31 cellular contexts compared by ENCODE assay signal in genomic region chr6:32576261-32576660, GRCh38. TPM values are rescaled to one million over a fixed set of nuclear protein-coding genes. Genes with fewer than 3 reads are reported as not detected.
"Had no signal": no experiment of that assay in that cellular context is flagged by ENCODE, and none has a peak within 500 bp of the region (broad histone marks: within the 10 kb centered on the region; RNA-seq: fewer than 3 reads in every experiment).

No MANE protein-coding gene starts in this region.

- H3K27ac Mint-ChIP-seq: naive thymus-derived CD4-positive, alpha-beta T cell; nephron; neural progenitor cell; stimulated activated effector memory CD8-positive, alpha-beta T cell treated with anti-CD3 and anti-CD28 coated beads, Interleukin-12 subunit alpha, Interleukin-12 subunit beta, amount 100 ng/mL, for 72 hours; stimulated activated naive CD8-positive, alpha-beta T cell treated with anti-CD3 and anti-CD28 coated beads, Interleukin-15, Interleukin-2, amounts not matched to agents 100 ng/mL and 50 ng/mL, for 24 hours had no signal

- DNase-seq: dermis blood vessel endothelial cell; effector memory CD4-positive, alpha-beta T cell; erythroblast; esophagus squamous epithelium; foreskin melanocyte; glutamatergic neuron; heart right ventricle; hippocampal formation; left cardiac atrium; left lung; mesendoderm; midbrain; naive thymus-derived CD4-positive, alpha-beta T cell; stimulated activated CD4-positive, alpha-beta T cell treated with anti-CD3 and anti-CD28 coated beads, Interleukin-2, amount 100 ng/mL, for 24 hours; stimulated activated CD4-positive, alpha-beta T cell treated with anti-CD3 and anti-CD28 coated beads, Interleukin-4, amount 100 ng/mL, for 24 hours; upper lobe of left lung; uterus had no signal

- H3K4me1 Mint-ChIP-seq: nephron, neural progenitor cell had no signal

- ATAC-seq: heart right ventricle; left cardiac atrium; left lung; naive thymus-derived CD4-positive, alpha-beta T cell; sciatic nerve; stimulated activated effector memory CD8-positive, alpha-beta T cell treated with anti-CD3 and anti-CD28 coated beads, Interleukin-12 subunit alpha, Interleukin-12 subunit beta, amount 100 ng/mL, for 72 hours had no signal

- H2AFZ ChIP-seq: neural progenitor cell, parathyroid adenoma had no signal

- H3K4me3 Mint-ChIP-seq: naive thymus-derived CD4-positive, alpha-beta T cell; nephron; neural progenitor cell; stimulated activated effector memory CD8-positive, alpha-beta T cell treated with anti-CD3 and anti-CD28 coated beads, Interleukin-12 subunit alpha, Interleukin-12 subunit beta, amount 100 ng/mL, for 72 hours; stimulated activated naive CD8-positive, alpha-beta T cell treated with anti-CD3 and anti-CD28 coated beads, Interleukin-15, Interleukin-2, amounts not matched to agents 100 ng/mL and 50 ng/mL, for 24 hours had no signal

- H3K9me3 ChIP-seq: esophagus squamous epithelium, heart right ventricle, left lung, prostate gland, right atrium auricular region, thoracic aorta, tibial nerve, upper lobe of left lung, uterus had no signal

- H3K79me2 ChIP-seq: parathyroid adenoma had no signal

- H3K9ac ChIP-seq: neural progenitor cell, parathyroid adenoma had no signal

- FAIRE-seq: colon, islet of Langerhans had no signal

- H3K36me3 Mint-ChIP-seq: neural progenitor cell had no signal

- H3K9me3 Mint-ChIP-seq: naive thymus-derived CD4-positive, alpha-beta T cell; nephron; neural progenitor cell; stimulated activated effector memory CD8-positive, alpha-beta T cell treated with anti-CD3 and anti-CD28 coated beads, Interleukin-12 subunit alpha, Interleukin-12 subunit beta, amount 100 ng/mL, for 72 hours; stimulated activated naive CD8-positive, alpha-beta T cell treated with anti-CD3 and anti-CD28 coated beads, Interleukin-15, Interleukin-2, amounts not matched to agents 100 ng/mL and 50 ng/mL, for 24 hours had no signal

- H3K27me3 ChIP-seq: esophagus squamous epithelium, left lung, neural progenitor cell, right atrium auricular region, tibial nerve, upper lobe of left lung, uterus had no signal

- H3K27ac ChIP-seq: esophagus squamous epithelium, heart right ventricle, left lung, neural progenitor cell, parathyroid adenoma, prostate gland, right atrium auricular region, thoracic aorta, tibial nerve, upper lobe of left lung, uterus had no signal

- H3K4me3 ChIP-seq: esophagus squamous epithelium, heart right ventricle, left lung, neural progenitor cell, prostate gland, right atrium auricular region, thoracic aorta, tibial nerve, upper lobe of left lung, uterus had no signal

- H3K4me1 ChIP-seq: esophagus squamous epithelium, heart right ventricle, left lung, neural progenitor cell, parathyroid adenoma, prostate gland, right atrium auricular region, tibial nerve, upper lobe of left lung, uterus had no signal

- H3K36me3 ChIP-seq: esophagus squamous epithelium, neural progenitor cell, prostate gland, right atrium auricular region, thoracic aorta, tibial nerve, upper lobe of left lung, uterus had no signal

- H3K4me2 ChIP-seq: neural progenitor cell had no signal

RNA-seq across cellular contexts. Expression of gene HLA-DRB5, which starts 46.2 kb away (rescaled TPM):
- total RNA-seq: dermis blood vessel endothelial cell, kidney epithelial cell, osteoblast, prostate gland had no signal
